Comparison of ENCODE assay signal across 1 cellular context in genomic region chr17:4744999-4745969, GRCh38.
TF ChIP-seq lines count a peak whose summit lies in the region.

No MANE protein-coding gene starts in this region.

TF ChIP-seq in endothelial cell of umbilical vein, 7 proteins besides CTCF, POLR2A, EP300 and RAD21:
- TF ChIP-seq MAX (IDR thresholded peaks at IDR 0.05; ENCODE audit: insufficient read depth, insufficient read length) (no peak), FOS (IDR thresholded peaks at IDR 0.05; ENCODE audit: borderline replicate concordance, insufficient read depth, low read length) (no peak), EZH2 (IDR thresholded peaks at IDR 0.05; ENCODE audit: borderline replicate concordance, low read depth, low read length, severe bottlenecking) (no peak), GATA2 (IDR thresholded peaks at IDR 0.05; ENCODE audit: insufficient read depth, insufficient read length, low read depth, low read length) (no peak), MYC (IDR thresholded peaks at IDR 0.05; ENCODE audit: low read depth, low read length) (no peak), POLR2AphosphoS5 (IDR thresholded peaks at IDR 0.05; ENCODE audit: insufficient read depth, low read depth, low read length) (no peak), JUN (IDR thresholded peaks at IDR 0.05; ENCODE audit: borderline replicate concordance, insufficient read depth, insufficient read length, low read depth) (no peak)
